1 cellular context compared by ENCODE assay signal in the genomic region with DNA sequence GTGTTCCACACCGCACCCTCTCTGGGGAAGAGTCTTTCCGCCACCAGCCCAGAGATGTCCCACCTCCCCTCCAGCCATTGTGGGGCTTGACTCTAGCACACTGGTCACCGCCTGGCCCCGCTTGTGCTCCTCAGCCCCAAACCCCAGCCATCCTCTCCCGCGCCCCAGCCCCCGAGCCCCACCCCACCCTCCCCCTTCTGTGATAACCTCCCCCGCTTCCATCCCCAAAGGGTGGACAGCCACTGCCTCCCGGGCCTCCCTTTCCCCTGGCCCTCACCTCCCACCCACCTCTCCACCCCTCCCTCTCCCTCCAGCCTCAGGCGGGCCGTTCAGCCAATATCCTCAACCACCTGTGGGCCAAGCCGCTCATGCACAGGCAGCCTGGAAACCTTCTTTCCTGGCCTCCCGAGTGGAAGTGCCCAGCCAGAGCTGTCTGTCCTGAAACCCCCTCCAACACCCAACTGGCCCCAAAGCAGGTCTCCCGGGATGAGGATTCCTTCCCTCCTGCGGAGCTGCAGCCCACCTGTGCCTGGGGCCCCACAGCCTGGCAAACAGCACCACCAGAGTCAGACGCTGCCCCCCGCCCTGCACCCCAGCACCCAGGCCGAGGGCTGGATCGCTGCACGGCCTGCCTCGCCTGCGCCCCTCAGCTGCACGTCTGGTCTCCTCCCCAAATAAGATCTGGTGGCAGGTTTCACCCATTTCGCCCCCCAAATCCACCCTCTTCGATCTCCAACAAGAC.
TF ChIP-seq lines count a peak whose summit lies in the region.

No MANE protein-coding gene starts in this region.

TF ChIP-seq in K562, 482 proteins besides CTCF, POLR2A, EP300 and RAD21:
- TF ChIP-seq, protein P1, sequence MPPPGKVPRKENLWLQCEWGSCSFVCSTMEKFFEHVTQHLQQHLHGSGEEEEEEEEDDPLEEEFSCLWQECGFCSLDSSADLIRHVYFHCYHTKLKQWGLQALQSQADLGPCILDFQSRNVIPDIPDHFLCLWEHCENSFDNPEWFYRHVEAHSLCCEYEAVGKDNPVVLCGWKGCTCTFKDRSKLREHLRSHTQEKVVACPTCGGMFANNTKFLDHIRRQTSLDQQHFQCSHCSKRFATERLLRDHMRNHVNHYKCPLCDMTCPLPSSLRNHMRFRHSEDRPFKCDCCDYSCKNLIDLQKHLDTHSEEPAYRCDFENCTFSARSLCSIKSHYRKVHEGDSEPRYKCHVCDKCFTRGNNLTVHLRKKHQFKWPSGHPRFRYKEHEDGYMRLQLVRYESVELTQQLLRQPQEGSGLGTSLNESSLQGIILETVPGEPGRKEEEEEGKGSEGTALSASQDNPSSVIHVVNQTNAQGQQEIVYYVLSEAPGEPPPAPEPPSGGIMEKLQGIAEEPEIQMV (tag; conservative IDR thresholded peaks at IDR 0.05; ENCODE audit: low read depth) = no peak
- TF ChIP-seq ZC3H4 (CRISPR knock-in tag; IDR thresholded peaks at IDR 0.05; ENCODE audit: borderline replicate concordance) (no peak), ZEB2 (IDR thresholded peaks at IDR 0.05) (no peak)
- TF ChIP-seq, protein P2, sequence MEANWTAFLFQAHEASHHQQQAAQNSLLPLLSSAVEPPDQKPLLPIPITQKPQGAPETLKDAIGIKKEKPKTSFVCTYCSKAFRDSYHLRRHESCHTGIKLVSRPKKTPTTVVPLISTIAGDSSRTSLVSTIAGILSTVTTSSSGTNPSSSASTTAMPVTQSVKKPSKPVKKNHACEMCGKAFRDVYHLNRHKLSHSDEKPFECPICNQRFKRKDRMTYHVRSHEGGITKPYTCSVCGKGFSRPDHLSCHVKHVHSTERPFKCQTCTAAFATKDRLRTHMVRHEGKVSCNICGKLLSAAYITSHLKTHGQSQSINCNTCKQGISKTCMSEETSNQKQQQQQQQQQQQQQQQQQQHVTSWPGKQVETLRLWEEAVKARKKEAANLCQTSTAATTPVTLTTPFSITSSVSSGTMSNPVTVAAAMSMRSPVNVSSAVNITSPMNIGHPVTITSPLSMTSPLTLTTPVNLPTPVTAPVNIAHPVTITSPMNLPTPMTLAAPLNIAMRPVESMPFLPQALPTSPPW (CRISPR knock-in tag; IDR thresholded peaks at IDR 0.05) = peak; percentile 12; the same call in 1 of the 2 replicates
- TF ChIP-seq, protein P3, sequence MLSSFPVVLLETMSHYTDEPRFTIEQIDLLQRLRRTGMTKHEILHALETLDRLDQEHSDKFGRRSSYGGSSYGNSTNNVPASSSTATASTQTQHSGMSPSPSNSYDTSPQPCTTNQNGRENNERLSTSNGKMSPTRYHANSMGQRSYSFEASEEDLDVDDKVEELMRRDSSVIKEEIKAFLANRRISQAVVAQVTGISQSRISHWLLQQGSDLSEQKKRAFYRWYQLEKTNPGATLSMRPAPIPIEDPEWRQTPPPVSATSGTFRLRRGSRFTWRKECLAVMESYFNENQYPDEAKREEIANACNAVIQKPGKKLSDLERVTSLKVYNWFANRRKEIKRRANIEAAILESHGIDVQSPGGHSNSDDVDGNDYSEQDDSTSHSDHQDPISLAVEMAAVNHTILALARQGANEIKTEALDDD (IDR thresholded peaks at IDR 0.05) = no peak
- TF ChIP-seq, protein P4, sequence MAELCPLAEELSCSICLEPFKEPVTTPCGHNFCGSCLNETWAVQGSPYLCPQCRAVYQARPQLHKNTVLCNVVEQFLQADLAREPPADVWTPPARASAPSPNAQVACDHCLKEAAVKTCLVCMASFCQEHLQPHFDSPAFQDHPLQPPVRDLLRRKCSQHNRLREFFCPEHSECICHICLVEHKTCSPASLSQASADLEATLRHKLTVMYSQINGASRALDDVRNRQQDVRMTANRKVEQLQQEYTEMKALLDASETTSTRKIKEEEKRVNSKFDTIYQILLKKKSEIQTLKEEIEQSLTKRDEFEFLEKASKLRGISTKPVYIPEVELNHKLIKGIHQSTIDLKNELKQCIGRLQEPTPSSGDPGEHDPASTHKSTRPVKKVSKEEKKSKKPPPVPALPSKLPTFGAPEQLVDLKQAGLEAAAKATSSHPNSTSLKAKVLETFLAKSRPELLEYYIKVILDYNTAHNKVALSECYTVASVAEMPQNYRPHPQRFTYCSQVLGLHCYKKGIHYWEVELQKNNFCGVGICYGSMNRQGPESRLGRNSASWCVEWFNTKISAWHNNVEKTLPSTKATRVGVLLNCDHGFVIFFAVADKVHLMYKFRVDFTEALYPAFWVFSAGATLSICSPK (IDR thresholded peaks at IDR 0.05; ENCODE audit: borderline replicate concordance) = no peak
